In genomic region chr17:59521465-59522126, GRCh38 we compare ENCODE assay signal across 8 cellular contexts. TPM values are rescaled to one million over a fixed set of nuclear protein-coding genes. Genes with fewer than 3 reads are reported as not detected.
A peak's percentile ranks its signal among the peaks of the same experiment; 100 is the strongest.
DNase-seq lines count a peak whose midpoint lies in the region; ATAC-seq, FAIRE-seq and TF ChIP-seq lines count a peak whose summit lies in the region.

No MANE protein-coding gene starts in this region.

- no peak for TF ChIP-seq POLR2A in K562 (conservative IDR thresholded peaks at IDR 0.05)

- peak; percentile 85 to 92 for TF ChIP-seq RAD21 in K562 (CRISPR knock-in tag; conservative IDR thresholded peaks at IDR 0.05 in 1 of 2, IDR thresholded peaks at IDR 0.05 in 1 of 2)

- no peak overlapping the region for H3K9ac ChIP-seq in K562 (ENCODE audit: insufficient read depth in 1 of 2, low read depth in 2 of 2, low read length in 2 of 2)

- H3K9me3 ChIP-seq in K562 (replicated peaks; ENCODE audit: control insufficient read depth, insufficient read depth, low read depth, low read length) = no peaks in the 10 kb centered on the region

- no peaks in the 10 kb centered on the region for H4K20me1 ChIP-seq in K562 (replicated peaks; ENCODE audit: control insufficient read depth, insufficient read depth, low read length)

- DNase-seq in GM10248 (ENCODE audit: extremely low spot score) = peak; percentile 80
- peak; percentile 64 for DNase-seq in NCI-H1105 treated with DMSO at 0.1 percent for 48 hours (lab: John Stamatoyannopoulos, UW)
- DNase-seq in UCSD-AML1 (lab: John Stamatoyannopoulos, UW; ENCODE audit: unreplicated experiment) = peak; percentile 49
- DNase-seq in K562 (ENCODE audit: extremely low read depth in 1 of 4, low spot score in 3 of 4) = peak; percentile 73 to 91 (median 88)
- peak; percentile 88 for DNase-seq in iPS-NIHi11 (ENCODE audit: low spot score)
- peak; percentile 26 to 56 (median 37) for DNase-seq in stimulated activated CD4-positive, alpha-beta T cell treated with anti-CD3 and anti-CD28 coated beads, Interleukin-1b, Interleukin-23, amount 100 ng/mL, for 24 hours (ENCODE audit: low read depth in 4 of 4, low spot score in 1 of 4)

- H3K36me3 ChIP-seq in K562 (ENCODE audit: control insufficient read depth, insufficient read depth, low read length) = no peaks in the 10 kb centered on the region

- H3K4me3 ChIP-seq in K562 = no peak overlapping the region

- POLR2A ChIA-PET in GM10248 (lab: Yijun Ruan, JAX) = no interaction called here
- POLR2A ChIA-PET in K562 (lab: Yijun Ruan, JAX) = interaction anchor here (1.3 to 2.0 kb wide), 3 partner anchors 44 to 100 kb away, joined by 3 to 8 read pairs (median 5); partner anchors contain the start of genes CLTC and DHX40

- FAIRE-seq in K562 (lab: Jason Lieb, UNC) = peak; percentile 71

- WGBS in K562 (ENCODE audit: insufficient coverage, low coverage, missing lambda C conversion rate) = 6% methylated on average over 12 of the region's 12 CpGs

- no TSS peak for BruUV-seq in K562 (replicated peaks; lab: Mats Ljungman, UMichigan)

- CTCF ChIA-PET in GM10248 (lab: Yijun Ruan, JAX) (interaction anchor here (0.7 to 5.0 kb wide), 28 partner anchors 9 to 272 kb away, joined by 3 to 38 read pairs (median 4); partner anchors contain the start of gene DHX40), K562 (lab: Yijun Ruan, JAX; ENCODE audit: low intra/inter-chr PET ratio) (interaction anchor here (0.6 to 1.2 kb wide), 5 partner anchors 24 to 824 kb away, joined by 3 to 6 read pairs (median 3); no protein-coding TSS in a partner anchor)

- in situ Hi-C loops in K562 (cut with MboI) = no loop called here

- intact Hi-C loops in K562 (cut with micrococcal nuclease) = loop anchor here (1.0 to 10.0 kb wide), 3 partner anchors 38 to 223 kb away; no protein-coding TSS in a partner anchor

- peaks cover 0 to 7% of the 10 kb centered on the region in 2 experiments; a peak in 2 of 5 replicates for H3K4me1 ChIP-seq in K562 (replicated peaks in 1 of 2; ENCODE audit: control insufficient read depth in 2 of 2, insufficient read depth in 2 of 2, low read length in 2 of 2)

- no peaks in the 10 kb centered on the region for H3K79me2 ChIP-seq in K562 (ENCODE audit: control insufficient read depth, insufficient read depth, low read length)

- no peak for TF ChIP-seq EP300 in K562 (IDR thresholded peaks at IDR 0.05; ENCODE audit: low read length)

- no peak overlapping the region for H3K27ac ChIP-seq in K562 (ENCODE audit: extremely low read depth, low read depth, low read length)

- ATAC-seq in K562 (peak; percentile 95), HG03432 (IDR thresholded peaks at IDR 0.05; ENCODE audit: unreplicated experiment) (no peak), HG03097 (IDR thresholded peaks at IDR 0.05; ENCODE audit: low FRiP score, unreplicated experiment) (no peak)

- H3K4me2 ChIP-seq in K562 (ENCODE audit: insufficient read depth, low read length) = peak overlapping the region; percentile 32

- no peaks in the 10 kb centered on the region for H3K9me1 ChIP-seq in K562 (ENCODE audit: control insufficient read depth, insufficient read depth, low read length)

- H2AFZ ChIP-seq in K562 (ENCODE audit: low read depth, low read length) = peak overlapping the region; percentile 9; the same call in 1 of the 2 replicates

- TF ChIP-seq CTCF in GM10248 (IDR thresholded peaks at IDR 0.05; ENCODE audit: control extremely low read depth, extremely low read depth, low read depth, missing control alignments) (peak; percentile 87), K562 (IDR thresholded peaks at IDR 0.05 in 2 of 3, conservative IDR thresholded peaks at IDR 0.05 in 1 of 3; ENCODE audit: insufficient read depth in 2 of 3, low read depth in 1 of 3, low read length in 3 of 3) (peak; percentile 81 to 95 (median 90))

- peaks cover 0 to 2% of the 10 kb centered on the region in 2 experiments; a peak in 1 of 5 replicates for H3K27me3 ChIP-seq in K562 (ENCODE audit: control insufficient read depth in 2 of 2, insufficient read depth in 2 of 2, low read length in 2 of 2)

TF ChIP-seq in K562, 482 proteins besides CTCF, POLR2A, EP300 and RAD21 (continues in another document):
- TF ChIP-seq KLF16 (IDR thresholded peaks at IDR 0.05) (peak; percentile 40; the same call in 1 of the 2 replicates), CREM (IDR thresholded peaks at IDR 0.05; ENCODE audit: low read depth) (peak; percentile 40; the same call in 1 of the 2 replicates), KDM1A (IDR thresholded peaks at IDR 0.05) (0 out of 4 replicates have a peak, but pooled peaks of 1 of the 2 experiments have one; percentile 9), CTBP1 (IDR thresholded peaks at IDR 0.05; ENCODE audit: borderline replicate concordance) (peak; percentile 88), MYC (IDR thresholded peaks at IDR 0.05; ENCODE audit: low read depth, low read length) (0 out of 2 replicates have a peak, but pooled peaks have one; percentile 31), MYC (CRISPR knock-in tag; IDR thresholded peaks at IDR 0.05; ENCODE audit: borderline replicate concordance, low read depth) (no peak), CC2D1A (IDR thresholded peaks at IDR 0.05) (peak; percentile 63), ARNT (IDR thresholded peaks at IDR 0.05) (0 out of 4 replicates have a peak, but pooled peaks of 1 of the 2 experiments have one; percentile 38), L3MBTL2 (IDR thresholded peaks at IDR 0.05) (0 out of 2 replicates have a peak, but pooled peaks have one; percentile 15), JUND (IDR thresholded peaks at IDR 0.05; ENCODE audit: borderline replicate concordance, low read depth, low read length) (peak; percentile 49; the same call in 1 of the 2 replicates), JUND (tag; IDR thresholded peaks at IDR 0.05; ENCODE audit: borderline replicate concordance, low read depth, low read length) (no peak; the same call in 2 of the 3 replicates), SOX6 (IDR thresholded peaks at IDR 0.05) (peak; percentile 35; the same call in 1 of the 2 replicates), CBFA2T3 (IDR thresholded peaks at IDR 0.05) (peak; percentile 54), RFX1 (IDR thresholded peaks at IDR 0.05) (peak; percentile 17; the same call in 1 of the 2 replicates), ZSCAN29 (IDR thresholded peaks at IDR 0.05) (no peak), MNT (conservative IDR thresholded peaks at IDR 0.05) (peak; percentile 13 to 31; a peak in 1 of 4 replicates)
- TF ChIP-seq, protein P1, sequence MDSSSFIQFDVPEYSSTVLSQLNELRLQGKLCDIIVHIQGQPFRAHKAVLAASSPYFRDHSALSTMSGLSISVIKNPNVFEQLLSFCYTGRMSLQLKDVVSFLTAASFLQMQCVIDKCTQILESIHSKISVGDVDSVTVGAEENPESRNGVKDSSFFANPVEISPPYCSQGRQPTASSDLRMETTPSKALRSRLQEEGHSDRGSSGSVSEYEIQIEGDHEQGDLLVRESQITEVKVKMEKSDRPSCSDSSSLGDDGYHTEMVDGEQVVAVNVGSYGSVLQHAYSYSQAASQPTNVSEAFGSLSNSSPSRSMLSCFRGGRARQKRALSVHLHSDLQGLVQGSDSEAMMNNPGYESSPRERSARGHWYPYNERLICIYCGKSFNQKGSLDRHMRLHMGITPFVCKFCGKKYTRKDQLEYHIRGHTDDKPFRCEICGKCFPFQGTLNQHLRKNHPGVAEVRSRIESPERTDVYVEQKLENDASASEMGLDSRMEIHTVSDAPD (CRISPR knock-in tag; IDR thresholded peaks at IDR 0.05) = no peak
- TF ChIP-seq, protein P2, sequence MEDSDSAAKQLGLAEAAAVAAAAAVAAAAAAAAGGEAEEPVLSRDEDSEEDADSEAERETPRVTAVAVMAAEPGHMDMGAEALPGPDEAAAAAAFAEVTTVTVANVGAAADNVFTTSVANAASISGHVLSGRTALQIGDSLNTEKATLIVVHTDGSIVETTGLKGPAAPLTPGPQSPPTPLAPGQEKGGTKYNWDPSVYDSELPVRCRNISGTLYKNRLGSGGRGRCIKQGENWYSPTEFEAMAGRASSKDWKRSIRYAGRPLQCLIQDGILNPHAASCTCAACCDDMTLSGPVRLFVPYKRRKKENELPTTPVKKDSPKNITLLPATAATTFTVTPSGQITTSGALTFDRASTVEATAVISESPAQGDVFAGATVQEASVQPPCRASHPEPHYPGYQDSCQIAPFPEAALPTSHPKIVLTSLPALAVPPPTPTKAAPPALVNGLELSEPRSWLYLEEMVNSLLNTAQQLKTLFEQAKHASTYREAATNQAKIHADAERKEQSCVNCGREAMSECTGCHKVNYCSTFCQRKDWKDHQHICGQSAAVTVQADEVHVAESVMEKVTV (CRISPR knock-in tag; IDR thresholded peaks at IDR 0.05) = peak; percentile 52; the same call in 1 of the 2 replicates

RNA-seq across cellular contexts. Expression of gene DHX40, which starts 43.8 kb away (rescaled TPM):
- 22.1 and 45.7 TPM in 2 replicates for total RNA-seq in K562 (2011; cell fraction: chromatin; rRNA removed; ENCODE audit: low replicate concordance)
- total RNA-seq in K562 (2011; cell fraction: nucleolus; rRNA removed) = 8.0 and 11.2 TPM in 2 replicates
- total RNA-seq in K562 (2011; cell fraction: nucleoplasm; rRNA removed) = 12.7 and 15.3 TPM in 2 replicates
- total RNA-seq in K562 (2014; rRNA removed) (17.0 and 21.7 TPM in 2 replicates), K562 (2014; rRNA removed; fragmentation: Illumina TruSeq; extraction: Trizol) (26.4 and 31.6 TPM in 2 replicates), K562 (2015; rRNA removed; fragmentation: Illumina TruSeq; extraction: Trizol) (18.5 and 21.4 TPM in 2 replicates), K562 (2021) (18.2 and 18.5 TPM in 2 replicates)
- polyA plus RNA-seq in K562 (2011; rRNA removed) (26.7 and 38.6 TPM in 2 replicates), K562 (2014; fragmentation: Illumina TruSeq; extraction: Trizol) (18.7 and 18.9 TPM in 2 replicates), K562 (2014; fragmentation: Nextera tagmentation; extraction: Ambion mirVana) (1 to 10 TPM; 7.2 to 7.3 TPM), K562 (2014; rRNA removed) (15.5 and 16.4 TPM in 2 replicates)
- 6.1 and 13.1 TPM in 2 replicates for polyA plus RNA-seq in K562 (2011; cell fraction: cytosol; rRNA removed)
- 10.3 and 17.9 TPM in 2 replicates for polyA plus RNA-seq in K562 (2011; cell fraction: nucleus; rRNA removed)
- 15.2 and 21.3 TPM in 2 replicates for polyA plus RNA-seq in K562 (2012)
- polyA minus RNA-seq in K562 (2011; rRNA and poly(A)+ RNA removed) = 45.2 and 48.4 TPM in 2 replicates
- 22.1 and 23.2 TPM in 2 replicates for polyA minus RNA-seq in K562 (2011; cell fraction: cytosol; rRNA and poly(A)+ RNA removed)
- polyA minus RNA-seq in K562 (2011; cell fraction: nucleus; rRNA and poly(A)+ RNA removed) = 11.0 and 15.9 TPM in 2 replicates

Comparison
In these comparisons a context has a peak if more than half of its experiments do, and no peak if none do; other contexts are left out.
1. DNase-seq: peak in every context shown above with its lines; median percentile 88 in iPS-NIHi11; 88 in K562; 80 in GM10248; 64 in NCI-H1105 treated with DMSO at 0.1 percent for 48 hours; 49 in UCSD-AML1; 37 in stimulated activated CD4-positive, alpha-beta T cell treated with anti-CD3 and anti-CD28 coated beads, Interleukin-1b, Interleukin-23, amount 100 ng/mL, for 24 hours.